Comparison of ENCODE assay signal across 10 cellular contexts in the genomic region with DNA sequence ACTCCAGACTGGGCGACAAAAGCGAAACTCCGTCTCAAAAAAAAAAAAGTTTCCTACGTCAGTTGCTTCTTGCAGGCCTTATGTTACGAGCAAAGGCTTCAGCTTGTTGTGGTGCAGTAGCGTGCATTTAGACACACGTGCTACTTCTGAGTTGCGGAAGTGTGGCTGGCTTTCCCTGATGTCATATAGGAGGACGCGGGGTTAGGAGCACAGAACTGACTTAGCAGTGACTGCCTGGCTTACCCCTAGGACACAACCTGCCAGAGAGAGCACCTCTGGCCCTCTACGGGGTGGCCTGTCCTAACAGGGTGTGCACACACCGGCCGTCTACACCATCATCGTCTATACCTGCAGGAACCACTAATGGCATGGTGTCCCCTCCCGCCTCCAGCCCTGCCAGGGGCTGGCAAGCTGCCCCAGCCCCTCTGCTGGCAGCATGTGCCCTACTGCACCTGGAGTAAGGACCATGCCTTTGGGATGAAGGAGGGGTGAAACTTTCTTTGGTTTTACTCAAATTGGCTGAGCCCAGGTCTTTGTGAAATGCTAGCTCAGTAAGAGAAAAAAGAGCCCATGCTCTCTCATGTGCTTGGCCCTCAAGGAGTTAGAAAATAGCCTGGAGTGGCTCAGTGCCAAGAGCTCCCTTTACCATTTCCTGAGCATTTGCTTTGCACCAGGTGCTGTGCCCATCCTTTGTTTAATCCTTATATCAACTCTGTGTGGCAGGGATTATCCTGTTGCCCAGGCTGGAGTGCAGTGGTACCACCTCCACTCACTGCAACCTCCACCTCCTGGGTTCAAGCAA. TPM values are rescaled to one million over a fixed set of nuclear protein-coding genes. Genes with fewer than 3 reads are reported as not detected.
DNase-seq lines count a peak whose midpoint lies in the region; ATAC-seq and TF ChIP-seq lines count a peak whose summit lies in the region.
"Had no signal": no experiment of that assay in that cellular context is flagged by ENCODE, and none has a peak within 500 bp of the region (broad histone marks: within the 10 kb centered on the region; RNA-seq: fewer than 3 reads in every experiment).

No MANE protein-coding gene starts in this region.

- CTCF ChIA-PET in activated CD4-positive, alpha-beta memory T cell treated with anti-CD3 and anti-CD28 coated beads, Interleukin-2, amount 10 ng/mL, durations not matched to agents 7 days and 5 days (lab: Charles Lee): interaction anchor here (0.6 to 6.6 kb wide), 9 partner anchors 10 to 445 kb away, joined by 3 to 66 read pairs (median 11); no protein-coding TSS in a partner anchor

- POLR2A ChIA-PET in activated CD4-positive, alpha-beta memory T cell treated with anti-CD3 and anti-CD28 coated beads, Interleukin-2, amount 10 ng/mL, durations not matched to agents 7 days and 5 days (lab: Charles Lee): interaction anchor here (0.6 to 18.3 kb wide), 18 partner anchors 8 to 185 kb away, joined by 3 to 886 read pairs (median 46); partner anchors contain the start of genes CCDC88C, DGLUCY and RPS6KA5

- H3K4me3 Mint-ChIP-seq in activated CD4-positive, alpha-beta memory T cell treated with anti-CD3 and anti-CD28 coated beads, Interleukin-2, amount 10 ng/mL, durations not matched to agents 7 days and 5 days: peak overlapping the region; percentile 96
- peak overlapping the region; percentile 51 to 76 (median 60) for H3K4me3 Mint-ChIP-seq in immature natural killer cell

- no peaks in the 10 kb centered on the region for H3K9me3 Mint-ChIP-seq in activated CD4-positive, alpha-beta memory T cell treated with anti-CD3 and anti-CD28 coated beads, Interleukin-2, amount 10 ng/mL, durations not matched to agents 7 days and 5 days
- H3K9me3 Mint-ChIP-seq in immature natural killer cell: peaks cover 0 to 2% (median 0%) of the 10 kb centered on the region in 6 donors

- peaks cover 87% of the 10 kb centered on the region for H3K36me3 Mint-ChIP-seq in activated CD4-positive, alpha-beta memory T cell treated with anti-CD3 and anti-CD28 coated beads, Interleukin-2, amount 10 ng/mL, durations not matched to agents 7 days and 5 days (ENCODE audit: low read depth)
- H3K36me3 Mint-ChIP-seq in immature natural killer cell: peaks cover 10 to 23% (median 20%) of the 10 kb centered on the region in 3 donors

- H3K27me3 Mint-ChIP-seq in activated CD4-positive, alpha-beta memory T cell treated with anti-CD3 and anti-CD28 coated beads, Interleukin-2, amount 10 ng/mL, durations not matched to agents 7 days and 5 days: no peaks in the 10 kb centered on the region
- H3K27me3 Mint-ChIP-seq in immature natural killer cell (ENCODE audit: low read depth in 3 of 3): peaks cover 22 to 32% (median 29%) of the 10 kb centered on the region in 3 donors

- DNase-seq in CD1c-positive myeloid dendritic cell (ENCODE audit: extremely low spot score) (peak; percentile 60), NCI-H2171 (lab: John Stamatoyannopoulos, UW) (peak; percentile 69), immature natural killer cell (peak in 2 of 3 donors; percentile 43 to 52), GF-D8 (lab: John Stamatoyannopoulos, UW) (no peak), foreskin fibroblast (no peak)
- peak; percentile 91 for DNase-seq in activated CD4-positive, alpha-beta memory T cell treated with anti-CD3 and anti-CD28 coated beads, Interleukin-2, amount 10 ng/mL, durations not matched to agents 7 days and 5 days
- DNase-seq: Right ventricle myocardium superior, trophoblast cell had no signal

- H3K4me3 ChIP-seq in foreskin fibroblast (ENCODE audit: low read depth in 1 of 2, low read length in 2 of 2): no peak overlapping the region

- ATAC-seq in GM21381 (IDR thresholded peaks at IDR 0.05; ENCODE audit: unreplicated experiment) (no peak), HG03025 (IDR thresholded peaks at IDR 0.05; ENCODE audit: low FRiP score, unreplicated experiment) (no peak)

- H3K27ac Mint-ChIP-seq in activated CD4-positive, alpha-beta memory T cell treated with anti-CD3 and anti-CD28 coated beads, Interleukin-2, amount 10 ng/mL, durations not matched to agents 7 days and 5 days: peak overlapping the region; percentile 97
- H3K27ac Mint-ChIP-seq in immature natural killer cell: peak overlapping the region; percentile 86 to 99 (median 92)

- no peak for TF ChIP-seq CTCF in foreskin fibroblast (IDR thresholded peaks at IDR 0.05; ENCODE audit: low read depth, low read length)

- H3K4me1 Mint-ChIP-seq in activated CD4-positive, alpha-beta memory T cell treated with anti-CD3 and anti-CD28 coated beads, Interleukin-2, amount 10 ng/mL, durations not matched to agents 7 days and 5 days: peaks cover 82% of the 10 kb centered on the region
- H3K4me1 Mint-ChIP-seq in immature natural killer cell: peaks cover 92 to 96% of the 10 kb centered on the region in 2 donors

RNA-seq across cellular contexts. Expression of gene GPR68, which starts 1.7 kb away (rescaled TPM):
- 10 to 100 TPM; 36.9 to 39.8 TPM for total RNA-seq in activated CD4-positive, alpha-beta memory T cell treated with anti-CD3 and anti-CD28 coated beads, Interleukin-2, amount 10 ng/mL, durations not matched to agents 7 days and 5 days
- 10 to 100 TPM; 19.0 to 40.4 (median 22.4) TPM for polyA plus RNA-seq in immature natural killer cell

Comparison
In these comparisons a context has a peak if more than half of its experiments do, and no peak if none do; other contexts are left out.
1. DNase-seq: peak in CD1c-positive myeloid dendritic cell (single experiment), NCI-H2171 (single experiment), activated CD4-positive, alpha-beta memory T cell treated with anti-CD3 and anti-CD28 coated beads, Interleukin-2, amount 10 ng/mL, durations not matched to agents 7 days and 5 days (single experiment) and immature natural killer cell (2 of 3); none in GF-D8 (single experiment) and foreskin fibroblast (0 of 2).